2 cellular contexts compared by ENCODE assay signal in the genomic region with DNA sequence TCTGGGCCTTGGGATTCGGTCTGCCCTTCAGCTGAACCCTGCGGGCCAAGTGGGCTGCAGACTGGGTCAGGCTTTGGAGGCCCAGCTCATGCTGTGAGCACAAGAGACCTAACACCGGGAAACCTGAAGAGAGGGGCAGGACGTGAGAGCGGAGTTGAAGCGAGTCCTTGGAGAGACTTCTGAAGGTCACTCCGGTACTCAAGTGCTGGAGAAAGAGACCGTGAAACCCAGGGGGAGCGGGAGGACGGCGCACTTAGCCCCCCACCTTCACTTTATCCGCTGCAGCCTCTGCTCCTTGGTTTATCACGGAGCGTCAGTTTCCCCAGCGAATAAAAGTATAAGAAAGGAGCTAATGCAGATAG.
TF ChIP-seq lines count a peak whose summit lies in the region.

No MANE protein-coding gene starts in this region.

TF ChIP-seq in HCT116, 20 proteins besides CTCF, POLR2A, EP300 and RAD21 (continued from another document):
- no peak for TF ChIP-seq REST (IDR thresholded peaks at IDR 0.05; ENCODE audit: low read depth)
- no peak for TF ChIP-seq YY1 (IDR thresholded peaks at IDR 0.05; ENCODE audit: extremely low read depth, insufficient replicate concordance, low read depth, low read length)
- TF ChIP-seq SIN3A (IDR thresholded peaks at IDR 0.05; ENCODE audit: low read depth): no peak
- TF ChIP-seq ATF3 (IDR thresholded peaks at IDR 0.05): no peak
- no peak for TF ChIP-seq ZFX (IDR thresholded peaks at IDR 0.05)
- no peak for TF ChIP-seq POLR2AphosphoS5 (IDR thresholded peaks at IDR 0.05; ENCODE audit: low read depth, low read length)

TF ChIP-seq in WTC11, 78 proteins besides CTCF, POLR2A, EP300 and RAD21 (continued from another document):
- TF ChIP-seq GABPB1 (CRISPR knock-in tag; IDR thresholded peaks at IDR 0.05): 0 out of 2 replicates have a peak, but pooled peaks have one; percentile 70
